ENCODE assay signal across 17 cellular contexts in genomic region chr22:49776891-49777290, GRCh38. TPM values are rescaled to one million over a fixed set of nuclear protein-coding genes. Genes with fewer than 3 reads are reported as not detected.
A peak's percentile ranks its signal among the peaks of the same experiment; 100 is the strongest.
DNase-seq lines count a peak whose midpoint lies in the region; ATAC-seq, FAIRE-seq and TF ChIP-seq lines count a peak whose summit lies in the region.
"Had no signal": no experiment of that assay in that cellular context is flagged by ENCODE, and none has a peak within 500 bp of the region (broad histone marks: within the 10 kb centered on the region; RNA-seq: fewer than 3 reads in every experiment).

No MANE protein-coding gene starts in this region.

- intact Hi-C loops in Panc1 (cut with micrococcal nuclease; ENCODE audit: unreplicated experiment) (no loop called here), left colon (cut with DNase I, micrococcal nuclease) (no loop called here), OCI-LY7 (cut with micrococcal nuclease; ENCODE audit: unreplicated experiment) (no loop called here)
- intact Hi-C loops in dendritic cell treated with granulocyte-macrophage colony-stimulating factor and Interleukin-4, amounts not matched to agents 40 ng/mL and 50 ng/mL, for 4 days (cut with micrococcal nuclease): no loop called here

- H3K4me1 ChIP-seq in BLaER1 (peaks cover 97% of the 10 kb centered on the region), Panc1 (ENCODE audit: control insufficient read depth, insufficient read depth, low read length) (no peaks in the 10 kb centered on the region), OCI-LY7 (ENCODE audit: insufficient read depth, low read length, poor library complexity, severe bottlenecking) (no peaks in the 10 kb centered on the region)
- H3K4me1 ChIP-seq: BE2C had no signal

- peaks cover 10% of the 10 kb centered on the region for H3K27me3 Mint-ChIP-seq in dendritic cell treated with granulocyte-macrophage colony-stimulating factor and Interleukin-4, amounts not matched to agents 40 ng/mL and 50 ng/mL, for 4 days
- H3K27me3 Mint-ChIP-seq: CD4-positive, alpha-beta memory T cell had no signal

- ATAC-seq in Panc1 (0 out of 2 replicates have a peak, but pooled peaks have one; percentile 17), left colon (peak; percentile 4)
- ATAC-seq: HepG2 had no signal

- H3K4me3 ChIP-seq in BLaER1 (no peak overlapping the region), Panc1 (ENCODE audit: low read depth in 2 of 2, low read length in 2 of 2) (no peak overlapping the region), OCI-LY7 (ENCODE audit: low read depth, low read length, poor library complexity, severe bottlenecking) (no peak overlapping the region)

- FAIRE-seq in D721Med (lab: Jason Lieb, UNC): no peak
- FAIRE-seq: H54, HepG2 had no signal

- H3K9me3 ChIP-seq in BLaER1: no peaks in the 10 kb centered on the region
- H3K9me3 ChIP-seq in Panc1 (ENCODE audit: control insufficient read depth, insufficient read depth, low read depth, low read length): no peaks in the 10 kb centered on the region
- H3K9me3 ChIP-seq in OCI-LY7 (ENCODE audit: low read length): no peaks in the 10 kb centered on the region
- H3K9me3 ChIP-seq: BE2C had no signal

- no peaks in the 10 kb centered on the region for H3K27me3 ChIP-seq in BLaER1
- H3K27me3 ChIP-seq in Panc1 (ENCODE audit: control insufficient read depth, insufficient read depth, low read length): no peaks in the 10 kb centered on the region
- H3K27me3 ChIP-seq: BE2C had no signal

- H3K36me3 ChIP-seq in BLaER1 (peaks cover 76% of the 10 kb centered on the region), Panc1 (ENCODE audit: control insufficient read depth, insufficient read depth, low read length) (peaks cover 4% of the 10 kb centered on the region; the same call in 1 of the 2 replicates), OCI-LY7 (ENCODE audit: insufficient read depth, low read length) (peaks cover 70% of the 10 kb centered on the region)

- DNase-seq in Panc1 (ENCODE audit: low read depth, low spot score) (no peak), left colon (no peak), D721Med (ENCODE audit: insufficient read length, low spot score) (no peak), SK-N-DZ (ENCODE audit: low spot score) (no peak), OCI-LY7 (ENCODE audit: low spot score) (no peak)
- DNase-seq: BE2C; CD4-positive, alpha-beta memory T cell; KBM-7; NCI-H1105; NCI-H2081 treated with DMSO at 0.1 percent for 48 hours; NCI-H446 treated with DMSO at 0.1 percent for 48 hours; NCI-H69; SIG-M5 had no signal

- H3K9me3 Mint-ChIP-seq in dendritic cell treated with granulocyte-macrophage colony-stimulating factor and Interleukin-4, amounts not matched to agents 40 ng/mL and 50 ng/mL, for 4 days: no peaks in the 10 kb centered on the region
- H3K9me3 Mint-ChIP-seq: CD4-positive, alpha-beta memory T cell had no signal

- peaks cover 61% of the 10 kb centered on the region for H4K20me1 ChIP-seq in BLaER1
- no peaks in the 10 kb centered on the region for H4K20me1 ChIP-seq in OCI-LY7 (ENCODE audit: insufficient read depth, low read length)

- H2AFZ ChIP-seq in OCI-LY7 (ENCODE audit: low read length): no peak overlapping the region

- H3K9me2 ChIP-seq in OCI-LY7 (ENCODE audit: insufficient read depth, low read length): no peaks in the 10 kb centered on the region

- peak overlapping the region; percentile 59 for H3K27ac Mint-ChIP-seq in dendritic cell treated with granulocyte-macrophage colony-stimulating factor and Interleukin-4, amounts not matched to agents 40 ng/mL and 50 ng/mL, for 4 days

- POLR2A ChIA-PET in Panc1 (lab: Charles Lee): no interaction called here
- POLR2A ChIA-PET in OCI-LY7 (lab: Charles Lee): no interaction called here

- no peaks in the 10 kb centered on the region for H3K79me2 ChIP-seq in OCI-LY7 (ENCODE audit: insufficient read depth, low read depth, low read length)

- in situ Hi-C loops in Panc1 (cut with HindIII; ENCODE audit: low pct_unique_long_range_greater_than_20kb, low sequenced_read_pairs): no loop called here

- H3K4me1 Mint-ChIP-seq in dendritic cell treated with granulocyte-macrophage colony-stimulating factor and Interleukin-4, amounts not matched to agents 40 ng/mL and 50 ng/mL, for 4 days (ENCODE audit: low read depth): peaks cover 15% of the 10 kb centered on the region

- H3K4me2 ChIP-seq in BLaER1 (peak overlapping the region; percentile 73), OCI-LY7 (ENCODE audit: low read length) (no peak overlapping the region)

- H3K4me3 Mint-ChIP-seq in dendritic cell treated with granulocyte-macrophage colony-stimulating factor and Interleukin-4, amounts not matched to agents 40 ng/mL and 50 ng/mL, for 4 days: no peak overlapping the region

- H3K27ac ChIP-seq in BLaER1: peak overlapping the region; percentile 65
- H3K27ac ChIP-seq in Panc1 (ENCODE audit: low read length): no peak overlapping the region
- no peak overlapping the region for H3K27ac ChIP-seq in OCI-LY7 (ENCODE audit: low read depth, low read length, poor library complexity, severe bottlenecking)

- TF ChIP-seq CTCF in Panc1 (IDR thresholded peaks at IDR 0.05) (no peak), D721Med (IDR thresholded peaks at IDR 0.05; ENCODE audit: insufficient read depth, missing control alignments) (no peak), OCI-LY7 (conservative IDR thresholded peaks at IDR 0.05; ENCODE audit: low read length) (no peak)

- no TSS peak for BruUV-seq in Panc1 (replicated peaks; lab: Mats Ljungman, UMichigan)
- no TSS peak for BruUV-seq in OCI-LY7 (replicated peaks; lab: Mats Ljungman, UMichigan)

- H3K36me3 Mint-ChIP-seq in dendritic cell treated with granulocyte-macrophage colony-stimulating factor and Interleukin-4, amounts not matched to agents 40 ng/mL and 50 ng/mL, for 4 days (ENCODE audit: low read depth): peaks cover 98% of the 10 kb centered on the region

- no peak overlapping the region for H3K9ac ChIP-seq in BLaER1

- CTCF ChIA-PET in Panc1 (lab: Charles Lee) (no interaction called here), OCI-LY7 (lab: Charles Lee; ENCODE audit: unreplicated experiment) (no interaction called here)

RNA-seq across cellular contexts. Expression of gene BRD1, which starts 50.8 kb away (rescaled TPM):
- total RNA-seq in Panc1 (2021; ENCODE audit: unreplicated experiment) (24.0 TPM), left colon (10 to 100 TPM; 32.9 to 34.9 TPM), OCI-LY7 (2022) (46.6 and 47.3 TPM in 2 replicates)
- polyA plus RNA-seq in Panc1 (2012; ENCODE audit: insufficient read length): 22.1 TPM
- polyA plus RNA-seq in SK-N-DZ (2014; cell fraction: cytosol; rRNA removed): 32.5 and 43.0 TPM in 2 replicates
- polyA plus RNA-seq in SK-N-DZ (2014; cell fraction: nucleus; rRNA removed): 51.0 and 58.3 TPM in 2 replicates
- total RNA-seq in OCI-LY7 (2014; rRNA removed; shearing (Covaris generic)): 37.3 and 38.1 TPM in 2 replicates
